1 cellular context compared by ENCODE assay signal in genomic region chr6:138499303-138499991, GRCh38.
TF ChIP-seq lines count a peak whose summit lies in the region.

NHSL1 (minus strand) TSS chr6:138499494; CDS start chr6:138499290, 204 bp downstream.

TF ChIP-seq in HepG2, 621 proteins besides CTCF, POLR2A, EP300 and RAD21 (continued from another document and continues in another):
- TF ChIP-seq ZNF710 (CRISPR knock-in tag; IDR thresholded peaks at IDR 0.05; ENCODE audit: borderline replicate concordance) (no peak), PBX3 (CRISPR knock-in tag; IDR thresholded peaks at IDR 0.05; ENCODE audit: borderline replicate concordance) (no peak), ZNF580 (CRISPR knock-in tag; IDR thresholded peaks at IDR 0.05; ENCODE audit: borderline replicate concordance, low read depth) (peak; percentile 61; the same call in 1 of the 2 replicates), ZNF234 (CRISPR knock-in tag; conservative IDR thresholded peaks at IDR 0.05) (no peak), AFF4 (CRISPR knock-in tag; IDR thresholded peaks at IDR 0.05) (no peak), SNAPC4 (CRISPR knock-in tag; IDR thresholded peaks at IDR 0.05) (no peak), KAT8 (CRISPR knock-in tag; IDR thresholded peaks at IDR 0.05) (no peak), ZKSCAN8 (CRISPR knock-in tag; IDR thresholded peaks at IDR 0.05; ENCODE audit: borderline replicate concordance) (no peak), ATF2 (CRISPR knock-in tag; IDR thresholded peaks at IDR 0.05) (peak; percentile 30; the same call in 1 of the 2 replicates), ATF7-NPFF (CRISPR knock-in tag; IDR thresholded peaks at IDR 0.05; ENCODE audit: low read depth) (no peak), GRHL1 (CRISPR knock-in tag; conservative IDR thresholded peaks at IDR 0.05) (no peak), ZNF235 (CRISPR knock-in tag; IDR thresholded peaks at IDR 0.05; ENCODE audit: borderline replicate concordance) (no peak), MTA1 (CRISPR knock-in tag; IDR thresholded peaks at IDR 0.05; ENCODE audit: borderline replicate concordance) (no peak; the same call in 1 of the 2 replicates), GPN1 (CRISPR knock-in tag; IDR thresholded peaks at IDR 0.05; ENCODE audit: borderline replicate concordance) (no peak), AHR (CRISPR knock-in tag; IDR thresholded peaks at IDR 0.05) (no peak), PAWR (CRISPR knock-in tag; IDR thresholded peaks at IDR 0.05; ENCODE audit: borderline replicate concordance) (0 out of 2 replicates have a peak, but pooled peaks have one; percentile 70), HOXA7 (CRISPR knock-in tag; IDR thresholded peaks at IDR 0.05) (no peak), ZMYM3 (CRISPR knock-in tag; IDR thresholded peaks at IDR 0.05) (no peak), TOPORS (CRISPR knock-in tag; IDR thresholded peaks at IDR 0.05) (no peak), MXD3 (CRISPR knock-in tag; IDR thresholded peaks at IDR 0.05) (no peak), SMC3 (IDR thresholded peaks at IDR 0.05; ENCODE audit: low read length) (no peak), CBFB (CRISPR knock-in tag; IDR thresholded peaks at IDR 0.05) (no peak), ZNF207 (IDR thresholded peaks at IDR 0.05; ENCODE audit: borderline replicate concordance) (no peak), HBP1 (CRISPR knock-in tag; IDR thresholded peaks at IDR 0.05; ENCODE audit: low read depth) (peak; percentile 100), ZBTB49 (CRISPR knock-in tag; IDR thresholded peaks at IDR 0.05; ENCODE audit: borderline replicate concordance) (no peak), MLX (CRISPR knock-in tag; IDR thresholded peaks at IDR 0.05) (no peak), ZNF629 (CRISPR knock-in tag; conservative IDR thresholded peaks at IDR 0.05) (peak; percentile 30; the same call in 1 of the 2 replicates), FOXA3 (CRISPR knock-in tag; IDR thresholded peaks at IDR 0.05) (peak; percentile 63), MBD4 (IDR thresholded peaks at IDR 0.05; ENCODE audit: borderline replicate concordance, low read length) (no peak), ZNF549 (CRISPR knock-in tag; IDR thresholded peaks at IDR 0.05) (no peak), RNF2 (conservative IDR thresholded peaks at IDR 0.05; ENCODE audit: low read depth) (no peak), ZBTB7B (CRISPR knock-in tag; IDR thresholded peaks at IDR 0.05) (no peak), NAIF1 (CRISPR knock-in tag; IDR thresholded peaks at IDR 0.05; ENCODE audit: borderline replicate concordance) (0 out of 2 replicates have a peak, but pooled peaks have one; percentile 50), REL (CRISPR knock-in tag; conservative IDR thresholded peaks at IDR 0.05) (no peak), AKAP8 (CRISPR knock-in tag; IDR thresholded peaks at IDR 0.05) (no peak), MTERF4 (CRISPR knock-in tag; IDR thresholded peaks at IDR 0.05) (no peak)
